15 cellular contexts compared by ENCODE assay signal in genomic region chr17:57088298-57088697, GRCh38. TPM values are rescaled to one million over a fixed set of nuclear protein-coding genes. Genes with fewer than 3 reads are reported as not detected.
DNase-seq lines count a peak whose midpoint lies in the region; ATAC-seq and TF ChIP-seq lines count a peak whose summit lies in the region.
"Had no signal": no experiment of that assay in that cellular context is flagged by ENCODE, and none has a peak within 500 bp of the region (broad histone marks: within the 10 kb centered on the region; RNA-seq: fewer than 3 reads in every experiment).

No MANE protein-coding gene starts in this region.

- H3K9ac ChIP-seq in Loucy (ENCODE audit: low read depth, low read length, poor library complexity, severe bottlenecking) = peak overlapping the region; percentile 83

- WGBS in esophagus squamous epithelium, 2 donors = 58 to 65% methylated on average over 1 of the region's 1 CpG
- WGBS in stomach, 5 donors = 40 to 78% (median 53%) methylated on average over 1 of the region's 1 CpG

- peaks cover 56% of the 10 kb centered on the region for H4K20me1 ChIP-seq in Loucy (ENCODE audit: insufficient read depth, low read length, poor library complexity, severe bottlenecking)

- peak overlapping the region; percentile 88 for H3K4me2 ChIP-seq in Loucy (ENCODE audit: low read depth, low read length, poor library complexity, severe bottlenecking)
- H3K4me2 ChIP-seq: GM23338 had no signal

- TF ChIP-seq EP300 in stomach (IDR thresholded peaks at IDR 0.05) = no peak

- CTCF ChIA-PET in Caco-2 (lab: Charles Lee) = no interaction called here

- H3K27ac Mint-ChIP-seq in Caco-2 (ENCODE audit: unreplicated experiment) = no peak overlapping the region
- H3K27ac Mint-ChIP-seq: activated T-helper 2 cell treated with anti-CD3 and anti-CD28 coated beads, Interferon-gamma antibody, Interleukin-2, Interleukin-4, amounts not matched to agents 10 μg/mL and 5 μg/mL and 100 μg/mL, durations not matched to agents 14 hours and 24 hours and 36 hours; dendritic cell treated with granulocyte-macrophage colony-stimulating factor and Interleukin-4, amounts not matched to agents 40 ng/mL and 50 ng/mL, for 4 days; GM23338; progenitor cell of endocrine pancreas had no signal

- BruUV-seq in Caco-2 (replicated peaks; lab: Mats Ljungman, UMichigan) = no TSS peak

- H3K27me3 ChIP-seq in Caco-2 (replicated peaks; ENCODE audit: control insufficient read depth, insufficient read depth, low read length) (no peaks in the 10 kb centered on the region), Loucy (ENCODE audit: insufficient read depth, low read length, poor library complexity, severe bottlenecking) (no peaks in the 10 kb centered on the region), esophagus squamous epithelium (no peaks in the 10 kb centered on the region), stomach (no peaks in the 10 kb centered on the region)
- H3K27me3 ChIP-seq: foreskin keratinocyte, testis had no signal

- DNase-seq in Caco-2 (no peak), esophagus squamous epithelium (lab: John Stamatoyannopoulos, UW) (no peak), stomach (no peak), NCI-H2081 treated with DMSO at 0.1 percent for 48 hours (lab: John Stamatoyannopoulos, UW) (no peak), SKM-1 treated with dmso at 0.1 percent for 144 hours (lab: John Stamatoyannopoulos, UW; ENCODE audit: unreplicated experiment) (no peak)
- DNase-seq: activated CD4-positive, alpha-beta T cell treated with anti-CD3 and anti-CD28 coated beads for 4 hours; foreskin keratinocyte; NCI-H345; testis had no signal

- ATAC-seq in HG03354 (IDR thresholded peaks at IDR 0.05; ENCODE audit: poor library complexity, severe bottlenecking, unreplicated experiment) = no peak
- ATAC-seq: foreskin keratinocyte, GM23338 had no signal

- no peaks in the 10 kb centered on the region for H3K9me3 ChIP-seq in Caco-2
- H3K9me3 ChIP-seq in Loucy (ENCODE audit: insufficient read depth, low read depth, low read length) = no peaks in the 10 kb centered on the region
- no peaks in the 10 kb centered on the region for H3K9me3 ChIP-seq in esophagus squamous epithelium
- H3K9me3 ChIP-seq in stomach = no peaks in the 10 kb centered on the region
- H3K9me3 ChIP-seq: testis had no signal

- H3K9me3 Mint-ChIP-seq in Caco-2 (ENCODE audit: unreplicated experiment) = no peaks in the 10 kb centered on the region
- H3K9me3 Mint-ChIP-seq: activated T-helper 2 cell treated with anti-CD3 and anti-CD28 coated beads, Interferon-gamma antibody, Interleukin-2, Interleukin-4, amounts not matched to agents 10 μg/mL and 5 μg/mL and 100 μg/mL, durations not matched to agents 14 hours and 24 hours and 36 hours; dendritic cell treated with granulocyte-macrophage colony-stimulating factor and Interleukin-4, amounts not matched to agents 40 ng/mL and 50 ng/mL, for 4 days; GM23338 had no signal

- no peak for TF ChIP-seq POLR2A in esophagus squamous epithelium (IDR thresholded peaks at IDR 0.05)
- TF ChIP-seq POLR2A in stomach (IDR thresholded peaks at IDR 0.05) = no peak

- H3K4me1 ChIP-seq in Caco-2 = peaks cover 21% of the 10 kb centered on the region
- peaks cover 60% of the 10 kb centered on the region for H3K4me1 ChIP-seq in Loucy (ENCODE audit: insufficient read depth, low read length, poor library complexity, severe bottlenecking)
- H3K4me1 ChIP-seq in esophagus squamous epithelium = peaks cover 22 to 82% (median 49%) of the 10 kb centered on the region in 3 donors
- peaks cover 62 to 83% (median 76%) of the 10 kb centered on the region in 4 donors for H3K4me1 ChIP-seq in stomach
- H3K4me1 ChIP-seq: testis had no signal

- no peak for TF ChIP-seq CTCF in Caco-2 (IDR thresholded peaks at IDR 0.05; ENCODE audit: insufficient read depth in 1 of 2, low read depth in 1 of 2, low read length in 1 of 2, severe bottlenecking in 1 of 2, unreplicated experiment in 1 of 2)
- no peak for TF ChIP-seq CTCF in Loucy (conservative IDR thresholded peaks at IDR 0.05; ENCODE audit: low read length)
- no peak for TF ChIP-seq CTCF in esophagus squamous epithelium (IDR thresholded peaks at IDR 0.05)
- TF ChIP-seq CTCF in stomach (IDR thresholded peaks at IDR 0.05) = no peak

- H3K27ac ChIP-seq in esophagus squamous epithelium (peak overlapping the region in 3 of 4 donors; percentile 0 to 99 (median 80)), stomach (peak overlapping the region; percentile 34 to 98 (median 83))
- H3K27ac ChIP-seq: foreskin keratinocyte, testis had no signal

- peaks cover 27% of the 10 kb centered on the region for H3K4me1 Mint-ChIP-seq in Caco-2 (ENCODE audit: low read depth, unreplicated experiment)

- intact Hi-C loops in Caco-2 (cut with micrococcal nuclease; ENCODE audit: unreplicated experiment) = loop anchor here (10.0 kb wide), 2 partner anchors 123 to 253 kb away; partner anchors contain the start of genes C17orf67, COIL and DGKE
- intact Hi-C loops in esophagus squamous epithelium (cut with DNase I) = no loop called here
- intact Hi-C loops in stomach (cut with DNase I; ENCODE audit: low total_unique reads) = no loop called here

- peak overlapping the region; percentile 90 for H3K4me3 Mint-ChIP-seq in Caco-2 (ENCODE audit: unreplicated experiment)
- H3K4me3 Mint-ChIP-seq: dendritic cell treated with granulocyte-macrophage colony-stimulating factor and Interleukin-4, amounts not matched to agents 40 ng/mL and 50 ng/mL, for 4 days; GM23338 had no signal

- H3K36me3 Mint-ChIP-seq in Caco-2 (ENCODE audit: insufficient read depth, unreplicated experiment) = peaks cover 16% of the 10 kb centered on the region

- H3K4me3 ChIP-seq in Caco-2 (ENCODE audit: low read depth, low read length) (no peak overlapping the region), Loucy (ENCODE audit: low read length, poor library complexity, severe bottlenecking) (peak overlapping the region; percentile 93), esophagus squamous epithelium (no peak overlapping the region), stomach (peak overlapping the region in 1 of 4 donors; percentile 6)
- H3K4me3 ChIP-seq: GM23338, testis had no signal

- H3K36me3 ChIP-seq in Caco-2 (ENCODE audit: control insufficient read depth, insufficient read depth, low read length) = peaks cover 2% of the 10 kb centered on the region; the same call in 1 of the 2 replicates
- no peaks in the 10 kb centered on the region for H3K36me3 ChIP-seq in Loucy (ENCODE audit: insufficient read depth, low read length)
- H3K36me3 ChIP-seq in esophagus squamous epithelium = no peaks in the 10 kb centered on the region
- H3K36me3 ChIP-seq in stomach = no peaks in the 10 kb centered on the region

- no peaks in the 10 kb centered on the region for H3K9me2 ChIP-seq in Loucy (replicated peaks; ENCODE audit: low read depth, low read length)

- peaks cover 80% of the 10 kb centered on the region for H3K79me2 ChIP-seq in Loucy (ENCODE audit: insufficient read depth, low read length)

- no peak overlapping the region for H2AFZ ChIP-seq in Loucy (ENCODE audit: low read length)
- H2AFZ ChIP-seq: GM23338 had no signal

- no peaks in the 10 kb centered on the region for H3F3A ChIP-seq in Loucy (ENCODE audit: low read depth)

- POLR2A ChIA-PET in Caco-2 (lab: Charles Lee) = interaction anchor here (0.6 kb wide), 1 partner anchor 41 kb away, joined by 7 read pairs; no protein-coding TSS in a partner anchor

- H3K27me3 Mint-ChIP-seq in Caco-2 (ENCODE audit: insufficient read depth, unreplicated experiment) = no peaks in the 10 kb centered on the region
- H3K27me3 Mint-ChIP-seq: dendritic cell treated with granulocyte-macrophage colony-stimulating factor and Interleukin-4, amounts not matched to agents 40 ng/mL and 50 ng/mL, for 4 days; progenitor cell of endocrine pancreas had no signal

RNA-seq across cellular contexts. Expression of gene AKAP1, which starts 3.3 kb away (rescaled TPM):
- total RNA-seq in Caco-2 (2022) = 87.1 and 87.2 TPM in 2 replicates
- 10 to 100 TPM; 22.6 to 51.9 (median 33.3) TPM for total RNA-seq in esophagus squamous epithelium
- total RNA-seq in stomach = 100 to 1,000 TPM in 3 of 5 donors, 10 to 100 TPM in 2; 49.6 to 348 (median 127) TPM
- 10 to 100 TPM in 1 of 3 donors, 1 to 10 TPM in 2; 6.6 to 26.2 (median 8.2) TPM for polyA plus RNA-seq in stomach
